Comparison of ENCODE assay signal across 8 cellular contexts in genomic region chr14:105087308-105087962, GRCh38. TPM values are rescaled to one million over a fixed set of nuclear protein-coding genes. Genes with fewer than 3 reads are reported as not detected.
DNase-seq lines count a peak whose midpoint lies in the region; ATAC-seq lines count a peak whose summit lies in the region.

No MANE protein-coding gene starts in this region.

- H3K9me3 ChIP-seq in SK-N-MC (ENCODE audit: low read depth, low read length) (no peaks in the 10 kb centered on the region), esophagus (ENCODE audit: control insufficient read depth in 2 of 2, insufficient read depth in 1 of 2, low read depth in 1 of 2, low read length in 1 of 2) (no peaks in the 10 kb centered on the region)

- peaks cover 4 to 26% (median 17%) of the 10 kb centered on the region in 3 donors for H3K27me3 Mint-ChIP-seq in naive B cell

- H3K4me3 ChIP-seq in SK-N-MC (peak overlapping the region; percentile 74), esophagus (ENCODE audit: low read depth in 1 of 2, low read length in 2 of 2) (peak overlapping the region; percentile 2 to 45)

- peak; percentile 31 for DNase-seq in CD1c-positive myeloid dendritic cell (ENCODE audit: extremely low spot score)
- DNase-seq in SK-N-MC (ENCODE audit: low read depth, low spot score): no peak
- DNase-seq in naive B cell: peak; percentile 41
- no peak for DNase-seq in nucleus accumbens (lab: John Stamatoyannopoulos, UW)
- no peak for DNase-seq in NCI-H1092 (lab: John Stamatoyannopoulos, UW)

- no peaks in the 10 kb centered on the region for H3K27me3 ChIP-seq in esophagus (ENCODE audit: control insufficient read depth in 1 of 2, insufficient read depth in 2 of 2, low read length in 2 of 2)

- peak; percentile 24 for ATAC-seq in GM21529 (IDR thresholded peaks at IDR 0.05; ENCODE audit: unreplicated experiment)
- ATAC-seq in naive B cell (ENCODE audit: low read depth in 2 of 2): peak; percentile 29 to 38
- no peak for ATAC-seq in GM19463 (IDR thresholded peaks at IDR 0.05; ENCODE audit: unreplicated experiment)

- H3K36me3 ChIP-seq in SK-N-MC (ENCODE audit: insufficient read depth, low read length): no peaks in the 10 kb centered on the region
- H3K36me3 ChIP-seq in esophagus (ENCODE audit: control insufficient read depth in 2 of 2, insufficient read depth in 2 of 2, low read length in 1 of 2): no peaks in the 10 kb centered on the region

- H3K27ac Mint-ChIP-seq in naive B cell: peak overlapping the region in 4 of 6 donors; percentile 4 to 87 (median 62)

- H3K4me1 Mint-ChIP-seq in naive B cell: peaks cover 11 to 29% (median 26%) of the 10 kb centered on the region in 3 donors

- H3K27ac ChIP-seq in SK-N-MC (no peak overlapping the region), esophagus (ENCODE audit: low read depth in 2 of 2, low read length in 1 of 2) (peak overlapping the region in 1 of 2 donors; percentile 73)

- peaks cover 0 to 5% of the 10 kb centered on the region in 2 donors for H3K36me3 Mint-ChIP-seq in naive B cell

- H3K9me3 Mint-ChIP-seq in naive B cell: no peaks in the 10 kb centered on the region

- WGBS in esophagus, 2 donors: 1 to 2% methylated on average over 39 to 60 of the region's 60 CpGs

- no peak overlapping the region for H3K9ac ChIP-seq in SK-N-MC (ENCODE audit: insufficient read length)

- H3K4me1 ChIP-seq in esophagus (ENCODE audit: control insufficient read depth in 2 of 2, insufficient read depth in 2 of 2, low read length in 1 of 2): peaks cover 6 to 35% of the 10 kb centered on the region in 2 donors

- H3K4me3 Mint-ChIP-seq in naive B cell: peak overlapping the region in 7 of 8 donors; percentile 74 to 88 (median 81)

RNA-seq across cellular contexts. Expression of gene GPR132, which starts 22.2 kb away (rescaled TPM):
- polyA plus RNA-seq in esophagus (under 1 TPM; 0.42 to 0.47 TPM), naive B cell (ENCODE audit: low read depth in 6 of 6) (10 to 100 TPM in 4 of 6 donors, 1 to 10 TPM in 2; 8.2 to 33.0 (median 10.8) TPM)

Comparison
In these comparisons a context has a peak if more than half of its experiments do, and no peak if none do; other contexts are left out.
1. DNase-seq: peak in CD1c-positive myeloid dendritic cell (single experiment) and naive B cell (single experiment); none in SK-N-MC (single experiment), nucleus accumbens (0 of 56) and NCI-H1092 (single experiment).
2. RNA of gene GPR132, which starts 22.2 kb away (polyA plus RNA-seq): 8.2 to 33.0 TPM in naive B cell; 0.42 to 0.47 TPM in esophagus; every median in the first group is over 4 times any median in the second.